9 cellular contexts compared by ENCODE assay signal in genomic region chr2:16625759-16626158, GRCh38. TPM values are rescaled to one million over a fixed set of nuclear protein-coding genes. Genes with fewer than 3 reads are reported as not detected.
A peak's percentile ranks its signal among the peaks of the same experiment; 100 is the strongest.
DNase-seq lines count a peak whose midpoint lies in the region; ATAC-seq and TF ChIP-seq lines count a peak whose summit lies in the region.
"Had no signal": no experiment of that assay in that cellular context is flagged by ENCODE, and none has a peak within 500 bp of the region (broad histone marks: within the 10 kb centered on the region; RNA-seq: fewer than 3 reads in every experiment).

No MANE protein-coding gene starts in this region.

- peak overlapping the region; percentile 78 to 94 (median 89) for H3K9ac ChIP-seq in BLaER1 treated with 17β-estradiol and CSF1 and Interleukin-3, amounts not matched to agents 10 nM and 100 nM
- H3K9ac ChIP-seq in PC-3 (ENCODE audit: low read length), result no peak overlapping the region

- no peak for TF ChIP-seq POLR2A in right lobe of liver (IDR thresholded peaks at IDR 0.05)

- H2AFZ ChIP-seq in PC-3 (ENCODE audit: low read length), result no peak overlapping the region

- ATAC-seq in GM21423 (IDR thresholded peaks at IDR 0.05; ENCODE audit: unreplicated experiment), result peak; percentile 75
- ATAC-seq in HG03469 (IDR thresholded peaks at IDR 0.05; ENCODE audit: unreplicated experiment), result peak; percentile 77
- no peak for ATAC-seq in right lobe of liver
- no peak for ATAC-seq in GM18520 (IDR thresholded peaks at IDR 0.05; ENCODE audit: unreplicated experiment)
- ATAC-seq in PC-3, result no peak

- POLR2A ChIA-PET in PC-3 (lab: Charles Lee; ENCODE audit: unreplicated experiment), result no interaction called here

- TF ChIP-seq CTCF in right lobe of liver (IDR thresholded peaks at IDR 0.05) (no peak), PC-3 (conservative IDR thresholded peaks at IDR 0.05; ENCODE audit: low read depth, low read length) (no peak)

- H3K4me3 ChIP-seq in BLaER1 treated with 17β-estradiol and CSF1 and Interleukin-3, amounts not matched to agents 10 nM and 100 nM, result peak overlapping the region; percentile 3 to 62 (median 56); a peak in 18 of 20 replicates
- H3K4me3 ChIP-seq in right lobe of liver, result no peak overlapping the region
- no peak overlapping the region for H3K4me3 ChIP-seq in PC-3 (ENCODE audit: low read length)

- 55% methylated on average over 2 of the region's 2 CpGs for WGBS in right lobe of liver (ENCODE audit: insufficient coverage, low coverage, low lambda C conversion rate, missing lambda C conversion rate)

- H3K9me3 ChIP-seq in BLaER1 treated with 17β-estradiol and CSF1 and Interleukin-3, amounts not matched to agents 10 nM and 100 nM (replicated peaks in 1 of 11), result no peaks in the 10 kb centered on the region
- H3K9me3 ChIP-seq in right lobe of liver (no peaks in the 10 kb centered on the region), PC-3 (ENCODE audit: low read length) (no peaks in the 10 kb centered on the region)

- peak overlapping the region; percentile 88 to 99 (median 97) for H3K27ac ChIP-seq in BLaER1 treated with 17β-estradiol and CSF1 and Interleukin-3, amounts not matched to agents 10 nM and 100 nM
- H3K27ac ChIP-seq in right lobe of liver, result peak overlapping the region; percentile 34 to 68 (median 53)
- no peak overlapping the region for H3K27ac ChIP-seq in PC-3 (ENCODE audit: low read length)

- DNase-seq in right lobe of liver (no peak), PC-3 (no peak), HUDEP-2 (lab: John Stamatoyannopoulos, UW; ENCODE audit: unreplicated experiment in 76 of 76) (no peak)
- DNase-seq in activated CD4-positive, alpha-beta T cell treated with anti-CD3 and anti-CD28 coated beads for 4 hours, result no peak
- DNase-seq: activated CD4-positive, alpha-beta T cell treated with anti-CD3 and anti-CD28 coated beads for 1 hour had no signal

- H3K36me3 ChIP-seq in BLaER1 treated with 17β-estradiol and CSF1 and Interleukin-3, amounts not matched to agents 10 nM and 100 nM, result peaks cover 3 to 15% (median 11%) of the 10 kb centered on the region in 11 experiments; a peak in 18 of 22 replicates
- H3K36me3 ChIP-seq in right lobe of liver (no peaks in the 10 kb centered on the region), PC-3 (ENCODE audit: low read depth, low read length) (no peaks in the 10 kb centered on the region)

- CTCF ChIA-PET in PC-3 (lab: Charles Lee), result no interaction called here

- peaks cover 0 to 8% (median 0%) of the 10 kb centered on the region in 11 experiments; a peak in 2 of 22 replicates for H4K20me1 ChIP-seq in BLaER1 treated with 17β-estradiol and CSF1 and Interleukin-3, amounts not matched to agents 10 nM and 100 nM
- H4K20me1 ChIP-seq in PC-3 (ENCODE audit: low read length), result no peaks in the 10 kb centered on the region

- intact Hi-C loops in right lobe of liver (cut with DNase I) (no loop called here), PC-3 (cut with micrococcal nuclease) (no loop called here)

- no TSS peak for BruUV-seq in PC-3 (replicated peaks; lab: Mats Ljungman, UMichigan)

- H3K4me2 ChIP-seq in BLaER1 treated with 17β-estradiol and CSF1 and Interleukin-3, amounts not matched to agents 10 nM and 100 nM, result peak overlapping the region; percentile 88 to 99 (median 95)
- H3K4me2 ChIP-seq in PC-3 (ENCODE audit: low read length), result no peak overlapping the region

- no peaks in the 10 kb centered on the region for H3F3A ChIP-seq in PC-3 (ENCODE audit: low read length, unreplicated experiment)

- H3K4me1 ChIP-seq in BLaER1 treated with 17β-estradiol and CSF1 and Interleukin-3, amounts not matched to agents 10 nM and 100 nM, result peaks cover 97 to 100% (median 98%) of the 10 kb centered on the region in 10 experiments
- H3K4me1 ChIP-seq in right lobe of liver (peaks cover 0 to 14% (median 0%) of the 10 kb centered on the region in 4 donors), PC-3 (ENCODE audit: insufficient read depth, low read length) (no peaks in the 10 kb centered on the region)

- H3K27me3 ChIP-seq in BLaER1 treated with 17β-estradiol and CSF1 and Interleukin-3, amounts not matched to agents 10 nM and 100 nM, result no peaks in the 10 kb centered on the region
- H3K27me3 ChIP-seq in right lobe of liver (no peaks in the 10 kb centered on the region), PC-3 (ENCODE audit: low read length) (no peaks in the 10 kb centered on the region)

- no peaks in the 10 kb centered on the region for H3K79me2 ChIP-seq in PC-3 (ENCODE audit: low read length)

- no peaks in the 10 kb centered on the region for H3K9me2 ChIP-seq in PC-3 (replicated peaks; ENCODE audit: low read length)

RNA-seq across cellular contexts. Expression of gene CYRIA, which starts 39.9 kb away (rescaled TPM):
- total RNA-seq in right lobe of liver, result 1 to 10 TPM; 1.6 to 6.3 (median 3.1) TPM
- 0.15 TPM in 1 of 2 replicates, not detected in the other for total RNA-seq in PC-3 (2014; rRNA removed)

Comparison
In these comparisons a context has a peak if more than half of its experiments do, and no peak if none do; other contexts are left out.
1. H3K4me3 ChIP-seq: peak in BLaER1 treated with 17β-estradiol and CSF1 and Interleukin-3, amounts not matched to agents 10 nM and 100 nM (10 of 10); none in right lobe of liver (0 of 3) and PC-3 (single experiment).
2. ATAC-seq: peak in GM21423 (single experiment) and HG03469 (single experiment); none in right lobe of liver (0 of 4), GM18520 (single experiment) and PC-3 (single experiment).